Comparison of ENCODE assay signal across 8 cellular contexts in genomic region chr19:4369109-4369887, GRCh38. TPM values are rescaled to one million over a fixed set of nuclear protein-coding genes. Genes with fewer than 3 reads are reported as not detected.
DNase-seq lines count a peak whose midpoint lies in the region; ATAC-seq and TF ChIP-seq lines count a peak whose summit lies in the region.

No MANE protein-coding gene starts in this region.

- DNase-seq in GM13976 (ENCODE audit: low spot score) (peak; percentile 79), NCI-H510A treated with DMSO at 0.1 percent for 48 hours (lab: John Stamatoyannopoulos, UW) (peak; percentile 74), glomerular visceral epithelial cell (ENCODE audit: extremely low spot score) (peak; percentile 88), sciatic nerve (ENCODE audit: low spot score) (no peak), DMS 273 treated with DMSO at 0.1 percent for 48 hours (lab: John Stamatoyannopoulos, UW) (no peak), COR-L47 (lab: John Stamatoyannopoulos, UW) (no peak)
- peak; percentile 81 for DNase-seq in activated T-cell treated with anti-CD3 and anti-CD28 coated beads, Interleukin-2, amount 50 U/mL, for 24 hours

- ATAC-seq in HG02571 (IDR thresholded peaks at IDR 0.05; ENCODE audit: unreplicated experiment), result peak; percentile 45
- ATAC-seq in sciatic nerve, result peak; percentile 18

- no peaks in the 10 kb centered on the region for H3K27me3 Mint-ChIP-seq in activated T-cell treated with anti-CD3 and anti-CD28 coated beads, Interleukin-2, amount 50 U/mL, for 24 hours

- peaks cover 54% of the 10 kb centered on the region for H3K36me3 Mint-ChIP-seq in activated T-cell treated with anti-CD3 and anti-CD28 coated beads, Interleukin-2, amount 50 U/mL, for 24 hours (ENCODE audit: low read depth)

- in situ Hi-C loops in GM13976 (cut with MboI; ENCODE audit: low sequenced_read_pairs, unreplicated experiment), result no loop called here

- H3K27ac Mint-ChIP-seq in activated T-cell treated with anti-CD3 and anti-CD28 coated beads, Interleukin-2, amount 50 U/mL, for 24 hours, result peak overlapping the region; percentile 97

- peak overlapping the region; percentile 75 for H3K4me3 Mint-ChIP-seq in activated T-cell treated with anti-CD3 and anti-CD28 coated beads, Interleukin-2, amount 50 U/mL, for 24 hours

- intact Hi-C loops in sciatic nerve (cut with DNase I), result loop anchor here (10.0 kb wide), 1 partner anchor 104 kb away; no protein-coding TSS in a partner anchor

- TF ChIP-seq CTCF in GM13976 (IDR thresholded peaks at IDR 0.05; ENCODE audit: borderline replicate concordance, control extremely low read depth, extremely low read depth, insufficient read depth, missing control alignments), result no peak

- peaks cover 52% of the 10 kb centered on the region for H3K4me1 Mint-ChIP-seq in activated T-cell treated with anti-CD3 and anti-CD28 coated beads, Interleukin-2, amount 50 U/mL, for 24 hours (ENCODE audit: low read depth)

- no peaks in the 10 kb centered on the region for H3K9me3 Mint-ChIP-seq in activated T-cell treated with anti-CD3 and anti-CD28 coated beads, Interleukin-2, amount 50 U/mL, for 24 hours

RNA-seq across cellular contexts. Expression of gene MPND, which starts 25.9 kb away (rescaled TPM):
- 13.1 TPM for total RNA-seq in sciatic nerve

RNA-seq across cellular contexts. Expression of gene STAP2, which starts 30.7 kb away (rescaled TPM):
- 3.7 TPM for total RNA-seq in sciatic nerve

RNA-seq across cellular contexts. Expression of gene SH3GL1, which starts 31.0 kb away (rescaled TPM):
- total RNA-seq in sciatic nerve, result 71.8 TPM

RNA-seq across cellular contexts. Expression of gene CHAF1A, which starts 33.1 kb away (rescaled TPM):
- 8.0 TPM for total RNA-seq in sciatic nerve

Comparison
In these comparisons a context has a peak if more than half of its experiments do, and no peak if none do; other contexts are left out.
1. DNase-seq: peak in GM13976 (single experiment), NCI-H510A treated with DMSO at 0.1 percent for 48 hours (single experiment), activated T-cell treated with anti-CD3 and anti-CD28 coated beads, Interleukin-2, amount 50 U/mL, for 24 hours (single experiment) and glomerular visceral epithelial cell (single experiment); none in sciatic nerve (single experiment), DMS 273 treated with DMSO at 0.1 percent for 48 hours (single experiment) and COR-L47 (single experiment).